In the genomic region with DNA sequence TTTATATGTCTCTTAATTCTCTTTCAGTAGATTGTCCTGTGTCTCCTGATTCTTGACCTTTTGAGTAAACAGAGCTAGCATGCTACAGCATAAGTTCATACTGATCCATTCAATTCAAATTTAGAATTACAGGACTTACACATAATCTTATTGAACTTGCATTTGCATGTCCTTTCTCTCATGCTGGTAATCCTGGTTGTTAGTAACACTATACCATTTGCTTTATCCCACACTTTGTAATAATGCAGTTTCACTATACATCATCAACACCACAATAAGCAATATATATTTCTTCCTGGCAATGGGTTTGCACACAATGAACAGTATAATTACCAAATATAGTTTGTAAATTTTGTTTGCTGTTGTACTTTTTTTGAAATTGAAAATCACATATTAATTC, we compare ENCODE assay signal across 33 cellular contexts.
"Had no signal": no experiment of that assay in that cellular context is flagged by ENCODE, and none has a peak within 500 bp of the region (broad histone marks: within the 10 kb centered on the region; RNA-seq: fewer than 3 reads in every experiment).

No MANE protein-coding gene starts in this region.

- H3K27ac Mint-ChIP-seq: activated B cell treated with CpG ODN at 0.5 μM for 24 hours; activated CD4-positive, alpha-beta memory T cell treated with anti-CD3 and anti-CD28 coated beads for 36 hours; activated naive CD4-positive, alpha-beta T cell treated with anti-CD3 and anti-CD28 coated beads for 36 hours; activated naive CD4-positive, alpha-beta T cell treated with anti-CD3 and anti-CD28 coated beads, Interleukin-2, amount 50 U/mL, for 72 hours; activated T-helper 1 cell treated with anti-CD3 and anti-CD28 coated beads, Interleukin-12 subunit alpha, Interleukin-12 subunit beta, Interleukin-2, Interleukin-4 antibody, amounts not matched to agents 30 ng/mL and 10 ng/mL and 1 ng/mL, durations not matched to agents 14 hours and 24 hours and 36 hours; T-cell; T-helper 17 cell had no signal

- H3K9me3 Mint-ChIP-seq: activated B cell treated with CpG ODN at 0.5 μM for 24 hours; activated naive CD4-positive, alpha-beta T cell treated with anti-CD3 and anti-CD28 coated beads for 36 hours had no signal

- H3K36me3 Mint-ChIP-seq: activated CD4-positive, alpha-beta memory T cell treated with anti-CD3 and anti-CD28 coated beads for 36 hours; activated naive CD4-positive, alpha-beta T cell treated with anti-CD3 and anti-CD28 coated beads, Interleukin-2, amount 50 U/mL, for 72 hours; T-cell had no signal

- DNase-seq: activated B cell treated with CpG ODN at 0.5 μM for 24 hours; activated CD4-positive, alpha-beta memory T cell treated with anti-CD3 and anti-CD28 coated beads for 36 hours; activated CD4-positive, alpha-beta T cell treated with anti-CD3 and anti-CD28 coated beads for 4 hours; activated CD4-positive, alpha-beta T cell treated with anti-CD3 and anti-CD28 coated beads, Interleukin-2, amount 50 U/mL, for 1 hour; activated CD4-positive, CD25-positive, alpha-beta regulatory T cell treated with anti-CD3 and anti-CD28 coated beads, Interleukin-2, amount 50 U/mL, for 72 hours; activated CD8-positive, alpha-beta memory T cell treated with anti-CD3 and anti-CD28 coated beads, Interleukin-2, amount 50 U/mL, for 4 hours; activated gamma-delta T cell treated with Interleukin-2 at 50 U/mL for 16 hours; activated naive CD4-positive, alpha-beta T cell treated with anti-CD3 and anti-CD28 coated beads for 36 hours; activated T-cell treated with anti-CD3 and anti-CD28 coated beads for 4 hours; activated T-cell treated with anti-CD3 and anti-CD28 coated beads, Interleukin-2, amount 50 U/mL, for 4 hours; adrenal gland; body of pancreas; cerebellar nuclear complex; cortex of kidney; NCI-H1105; NCI-H1417 treated with DMSO at 0.1 percent for 48 hours; NCI-H187 treated with DMSO at 0.1 percent for 48 hours; NCI-H2081; NCI-H2171 treated with DMSO at 0.1 percent for 48 hours; NCI-H2227 treated with DMSO at 0.1 percent for 48 hours; NCI-H446 treated with DMSO at 0.1 percent for 48 hours; NCI-H524; NCI-H69; NK-92 treated with Interleukin-12 subunit alpha and Interleukin-12 subunit beta, amount 100 ng/mL, for 24 hours; PC-3; Peyer's patch; RPMI8226; SHP77 treated with DMSO at 0.1 percent for 48 hours; T-cell; T-helper 17 cell had no signal

- H3K4me3 Mint-ChIP-seq: activated B cell treated with CpG ODN at 0.5 μM for 24 hours; activated CD4-positive, alpha-beta memory T cell treated with anti-CD3 and anti-CD28 coated beads for 36 hours; activated naive CD4-positive, alpha-beta T cell treated with anti-CD3 and anti-CD28 coated beads for 36 hours; activated T-cell treated with anti-CD3 and anti-CD28 coated beads, Interleukin-2, amount 50 U/mL, for 4 hours; activated T-helper 1 cell treated with anti-CD3 and anti-CD28 coated beads, Interleukin-12 subunit alpha, Interleukin-12 subunit beta, Interleukin-2, Interleukin-4 antibody, amounts not matched to agents 30 ng/mL and 10 ng/mL and 1 ng/mL, durations not matched to agents 14 hours and 24 hours and 36 hours; T-cell; T-helper 17 cell had no signal

- H3K4me1 Mint-ChIP-seq: activated B cell treated with CpG ODN at 0.5 μM for 24 hours, T-cell, T-helper 17 cell had no signal

- ATAC-seq: activated naive CD4-positive, alpha-beta T cell treated with anti-CD3 and anti-CD28 coated beads, Interleukin-2, amount 50 U/mL, for 72 hours; activated T-cell treated with anti-CD3 and anti-CD28 coated beads, Interleukin-2, amount 50 U/mL, for 4 hours; body of pancreas; PC-3; SK-N-SH treated with all-trans-retinoic acid at 6 μM for 48 hours; T-cell; T-helper 17 cell had no signal

- H3K27me3 Mint-ChIP-seq: activated B cell treated with CpG ODN at 0.5 μM for 24 hours; activated CD4-positive, alpha-beta memory T cell treated with anti-CD3 and anti-CD28 coated beads for 36 hours; T-cell; T-helper 17 cell had no signal
